Comparison of ENCODE assay signal across 22 cellular contexts in the genomic region with DNA sequence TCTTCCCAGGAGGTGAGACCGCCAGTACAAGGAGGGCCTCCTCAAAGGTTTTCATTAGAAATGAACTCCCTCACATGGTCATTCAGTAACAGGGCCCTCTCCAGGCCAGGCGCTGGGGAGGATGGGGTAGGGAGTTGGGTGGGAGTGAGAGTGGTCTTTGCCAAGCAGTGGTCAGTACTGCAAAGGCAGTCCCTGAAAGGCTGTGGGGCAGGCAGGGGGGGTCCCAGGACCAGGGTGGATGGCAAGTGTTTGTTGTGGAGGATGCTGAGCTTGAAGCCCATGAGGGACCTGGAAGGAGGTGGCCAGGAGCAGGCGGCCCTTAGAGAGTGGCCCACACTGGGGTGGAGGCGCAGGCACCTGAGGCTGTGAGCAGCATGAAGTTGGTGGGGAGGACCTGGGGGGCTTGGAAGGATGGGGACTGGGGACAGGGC. TPM values are rescaled to one million over a fixed set of nuclear protein-coding genes. Genes with fewer than 3 reads are reported as not detected.
A peak's percentile ranks its signal among the peaks of the same experiment; 100 is the strongest.
DNase-seq lines count a peak whose midpoint lies in the region; ATAC-seq and TF ChIP-seq lines count a peak whose summit lies in the region.
"Had no signal": no experiment of that assay in that cellular context is flagged by ENCODE, and none has a peak within 500 bp of the region (broad histone marks: within the 10 kb centered on the region; RNA-seq: fewer than 3 reads in every experiment).

No MANE protein-coding gene starts in this region.

- ATAC-seq in activated CD4-positive, alpha-beta T cell treated with anti-CD3 and anti-CD28 coated beads for 36 hours, result no peak
- ATAC-seq in right cardiac atrium, result no peak
- no peak for ATAC-seq in gastroesophageal sphincter

- CTCF ChIA-PET in activated CD4-positive, alpha-beta T cell treated with anti-CD3 and anti-CD28 coated beads for 36 hours (lab: Charles Lee), result no interaction called here

- peak; percentile 5 for DNase-seq in activated CD4-positive, alpha-beta T cell treated with anti-CD3 and anti-CD28 coated beads for 36 hours
- no peak for DNase-seq in activated CD4-positive, alpha-beta T cell treated with anti-CD3 and anti-CD28 coated beads for 1 hour
- peak; percentile 9 for DNase-seq in left ventricle myocardium inferior
- no peak for DNase-seq in right cardiac atrium
- DNase-seq in colonic mucosa, result peak; percentile 17
- DNase-seq in progenitor cell of endocrine pancreas (ENCODE audit: low spot score, unreplicated experiment), result no peak
- DNase-seq in GOT3 (lab: John Stamatoyannopoulos, UW), result no peak
- DNase-seq: Calu3; CD4-positive, alpha-beta memory T cell; IMR-90; Karpas-422; MG63; NCI-H1105; NCI-H1694 treated with DMSO at 0.1 percent for 48 hours; NCI-H446 treated with DMSO at 0.1 percent for 48 hours; OCI-M1 had no signal

- no peak for TF ChIP-seq POLR2A in gastroesophageal sphincter (IDR thresholded peaks at IDR 0.05)

- no peaks in the 10 kb centered on the region for H3K27me3 Mint-ChIP-seq in activated CD4-positive, alpha-beta T cell treated with anti-CD3 and anti-CD28 coated beads for 36 hours
- H3K27me3 Mint-ChIP-seq in progenitor cell of endocrine pancreas, result no peaks in the 10 kb centered on the region
- H3K27me3 Mint-ChIP-seq: CD4-positive, alpha-beta memory T cell had no signal

- H3K27ac ChIP-seq in left ventricle myocardium inferior (replicated peaks), result no peak overlapping the region
- H3K27ac ChIP-seq in right cardiac atrium (ENCODE audit: low read length), result no peak overlapping the region
- H3K27ac ChIP-seq in colonic mucosa, result no peak overlapping the region
- H3K27ac ChIP-seq in gastroesophageal sphincter, result no peak overlapping the region
- H3K27ac ChIP-seq: 22Rv1, SJCRH30 had no signal

- no peak for TF ChIP-seq CTCF in left ventricle myocardium inferior (IDR thresholded peaks at IDR 0.05; ENCODE audit: borderline replicate concordance)
- no peak for TF ChIP-seq CTCF in colonic mucosa (IDR thresholded peaks at IDR 0.05)
- TF ChIP-seq CTCF in progenitor cell of endocrine pancreas (IDR thresholded peaks at IDR 0.05; ENCODE audit: unreplicated experiment), result no peak
- TF ChIP-seq CTCF in gastroesophageal sphincter (IDR thresholded peaks at IDR 0.05), result no peak

- POLR2A ChIA-PET in activated CD4-positive, alpha-beta T cell treated with anti-CD3 and anti-CD28 coated beads for 36 hours (lab: Charles Lee), result no interaction called here

- no peak for TF ChIP-seq EP300 in gastroesophageal sphincter (IDR thresholded peaks at IDR 0.05)

- no peak overlapping the region for H3K27ac Mint-ChIP-seq in activated CD4-positive, alpha-beta T cell treated with anti-CD3 and anti-CD28 coated beads for 36 hours
- H3K27ac Mint-ChIP-seq in progenitor cell of endocrine pancreas, result peak overlapping the region; percentile 52
- H3K27ac Mint-ChIP-seq: CD4-positive, alpha-beta memory T cell had no signal

- H3K27me3 ChIP-seq in left ventricle myocardium inferior (ENCODE audit: low read depth) (no peaks in the 10 kb centered on the region), right cardiac atrium (ENCODE audit: control insufficient read depth, insufficient read depth) (no peaks in the 10 kb centered on the region), colonic mucosa (no peaks in the 10 kb centered on the region), gastroesophageal sphincter (no peaks in the 10 kb centered on the region)
- H3K27me3 ChIP-seq: BE2C, MG63, SJCRH30 had no signal

- H3K4me3 ChIP-seq in left ventricle myocardium inferior, result no peak overlapping the region
- no peak overlapping the region for H3K4me3 ChIP-seq in right cardiac atrium (ENCODE audit: low read length)
- H3K4me3 ChIP-seq in colonic mucosa, result no peak overlapping the region
- H3K4me3 ChIP-seq in gastroesophageal sphincter, result no peak overlapping the region
- H3K4me3 ChIP-seq: MG63, SJCRH30 had no signal

- H3K4me3 Mint-ChIP-seq in activated CD4-positive, alpha-beta T cell treated with anti-CD3 and anti-CD28 coated beads for 36 hours, result no peak overlapping the region
- no peak overlapping the region for H3K4me3 Mint-ChIP-seq in progenitor cell of endocrine pancreas (ENCODE audit: low read depth)
- H3K4me3 Mint-ChIP-seq: CD4-positive, alpha-beta memory T cell had no signal

- H3K4me1 ChIP-seq in left ventricle myocardium inferior (peaks cover 20% of the 10 kb centered on the region), right cardiac atrium (ENCODE audit: control insufficient read depth, insufficient read depth, low read length) (no peaks in the 10 kb centered on the region), colonic mucosa (no peaks in the 10 kb centered on the region), gastroesophageal sphincter (peaks cover 0 to 22% (median 0%) of the 10 kb centered on the region in 3 donors)

- no peak overlapping the region for H3K9ac ChIP-seq in colonic mucosa (ENCODE audit: low read depth in 2 of 2, low read length in 2 of 2)

- no peaks in the 10 kb centered on the region for H3K36me3 Mint-ChIP-seq in activated CD4-positive, alpha-beta T cell treated with anti-CD3 and anti-CD28 coated beads for 36 hours (ENCODE audit: low read depth)
- peaks cover 3% of the 10 kb centered on the region for H3K36me3 Mint-ChIP-seq in progenitor cell of endocrine pancreas (ENCODE audit: insufficient read depth)
- H3K36me3 Mint-ChIP-seq: CD4-positive, alpha-beta memory T cell had no signal

- H3K9me3 ChIP-seq in left ventricle myocardium inferior (replicated peaks) (no peaks in the 10 kb centered on the region), right cardiac atrium (ENCODE audit: control insufficient read depth, low read length) (no peaks in the 10 kb centered on the region), colonic mucosa (no peaks in the 10 kb centered on the region), gastroesophageal sphincter (no peaks in the 10 kb centered on the region)
- H3K9me3 ChIP-seq: BE2C, MG63, SJCRH30 had no signal

- intact Hi-C loops in activated CD4-positive, alpha-beta T cell treated with anti-CD3 and anti-CD28 coated beads for 36 hours (cut with DNase I, micrococcal nuclease), result no loop called here
- intact Hi-C loops in left ventricle myocardium inferior (cut with micrococcal nuclease) (no loop called here), right cardiac atrium (cut with DNase I) (loop anchor here in 2 of 4 donors (10.0 kb wide), 1 partner anchor 154 kb away; no protein-coding TSS in a partner anchor), colonic mucosa (cut with DNase I) (no loop called here)

- no peaks in the 10 kb centered on the region for H3K4me1 Mint-ChIP-seq in activated CD4-positive, alpha-beta T cell treated with anti-CD3 and anti-CD28 coated beads for 36 hours
- H3K4me1 Mint-ChIP-seq in progenitor cell of endocrine pancreas (ENCODE audit: low read depth), result no peaks in the 10 kb centered on the region
- H3K4me1 Mint-ChIP-seq: CD4-positive, alpha-beta memory T cell had no signal

- WGBS in right cardiac atrium, result 95% methylated on average over 4 of the region's 4 CpGs
- WGBS in gastroesophageal sphincter (ENCODE audit: low coverage in 1 of 2), 2 donors, result 89 to 93% methylated on average over 1 of the region's 4 CpGs

- H3K36me3 ChIP-seq in left ventricle myocardium inferior, result peaks cover 20% of the 10 kb centered on the region
- no peaks in the 10 kb centered on the region for H3K36me3 ChIP-seq in colonic mucosa
- H3K36me3 ChIP-seq in gastroesophageal sphincter, result peaks cover 0 to 52% of the 10 kb centered on the region in 2 donors
- H3K36me3 ChIP-seq: BE2C, MG63, SJCRH30 had no signal

- no peaks in the 10 kb centered on the region for H3K9me3 Mint-ChIP-seq in activated CD4-positive, alpha-beta T cell treated with anti-CD3 and anti-CD28 coated beads for 36 hours (ENCODE audit: low read depth)
- no peaks in the 10 kb centered on the region for H3K9me3 Mint-ChIP-seq in progenitor cell of endocrine pancreas (ENCODE audit: low read depth)
- H3K9me3 Mint-ChIP-seq: CD4-positive, alpha-beta memory T cell had no signal

RNA-seq across cellular contexts. Expression of gene CEP170B, which starts 26.1 kb away (rescaled TPM):
- 1 to 10 TPM; 3.9 to 4.0 TPM for total RNA-seq in activated CD4-positive, alpha-beta T cell treated with anti-CD3 and anti-CD28 coated beads for 36 hours
- 11.7 TPM for total RNA-seq in left ventricle myocardium inferior
- 10 to 100 TPM; 10.4 to 19.1 (median 11.9) TPM for total RNA-seq in right cardiac atrium
- 8.4 TPM for polyA plus RNA-seq in right cardiac atrium
- 100 to 1,000 TPM in 1 of 2 donors, 10 to 100 TPM in 1; 57.2 to 110 TPM for total RNA-seq in colonic mucosa
- 48.9 and 49.3 TPM in 2 replicates for total RNA-seq in progenitor cell of endocrine pancreas
- total RNA-seq in gastroesophageal sphincter, result 10 to 100 TPM; 18.7 to 64.7 (median 25.5) TPM

RNA-seq across cellular contexts. Expression of gene PLD4, which starts 33.5 kb away (rescaled TPM):
- total RNA-seq in activated CD4-positive, alpha-beta T cell treated with anti-CD3 and anti-CD28 coated beads for 36 hours, result not detected
- total RNA-seq in left ventricle myocardium inferior (0.44 TPM), right cardiac atrium (under 1 TPM; 0.06 to 0.88 (median 0.20) TPM), colonic mucosa (1 to 10 TPM in 1 of 2 donors, not detected in 1; 1.2 TPM), progenitor cell of endocrine pancreas (0.05 TPM in 1 of 2 replicates, not detected in the other), gastroesophageal sphincter (under 1 TPM in 3 of 4 donors, not detected in 1; under 0.01 to 0.42 (median 0.31) TPM)
- polyA plus RNA-seq in right cardiac atrium, result 0.05 TPM
- total RNA-seq: CD4-positive, alpha-beta memory T cell; H7; IMR-90; RPMI7951; SJCRH30 had no signal

Comparison
In these comparisons a context has a peak if more than half of its experiments do, and no peak if none do; other contexts are left out.
1. DNase-seq: peak in activated CD4-positive, alpha-beta T cell treated with anti-CD3 and anti-CD28 coated beads for 36 hours (single experiment), left ventricle myocardium inferior (single experiment) and colonic mucosa (single experiment); none in activated CD4-positive, alpha-beta T cell treated with anti-CD3 and anti-CD28 coated beads for 1 hour (single experiment), right cardiac atrium (0 of 3), progenitor cell of endocrine pancreas (single experiment) and GOT3 (single experiment).